ENCODE assay signal across 31 cellular contexts in genomic region chr4:70508801-70509200, GRCh38. TPM values are rescaled to one million over a fixed set of nuclear protein-coding genes. Genes with fewer than 3 reads are reported as not detected.
"Had no signal": no experiment of that assay in that cellular context is flagged by ENCODE, and none has a peak within 500 bp of the region (broad histone marks: within the 10 kb centered on the region; RNA-seq: fewer than 3 reads in every experiment).

No MANE protein-coding gene starts in this region.

- H3K4me3 ChIP-seq: colonic mucosa, esophagus muscularis mucosa, gastrocnemius medialis, lung, smooth muscle cell, suprapubic skin, vagina had no signal

- H3K36me3 ChIP-seq: colonic mucosa, esophagus muscularis mucosa, gastrocnemius medialis, suprapubic skin, vagina had no signal

- DNase-seq: colonic mucosa; effector CD8-positive, alpha-beta T cell; foreskin fibroblast; gastrocnemius medialis; head of caudate nucleus; kidney; natural killer cell; occipital lobe; stimulated activated CD4-positive, alpha-beta T cell treated with anti-CD3 and anti-CD28 coated beads, Interleukin-12 subunit alpha, Interleukin-12 subunit beta, amount 100 ng/mL, for 4 hours; stimulated activated CD4-positive, alpha-beta T cell treated with anti-CD3 and anti-CD28 coated beads, Interleukin-1b, Interleukin-23, amount 100 ng/mL, for 48 hours; stimulated activated CD4-positive, alpha-beta T cell treated with anti-CD3 and anti-CD28 coated beads, Interleukin-4, amount 100 ng/mL, for 1 hour; stimulated activated CD8-positive, alpha-beta memory T cell treated with anti-CD3 and anti-CD28 coated beads, Interleukin-4, amount 100 ng/mL, for 48 hours; stimulated activated naive CD4-positive, alpha-beta T cell; stimulated activated naive CD8-positive, alpha-beta T cell treated with anti-CD3 and anti-CD28 coated beads, Interleukin-15, amount 100 ng/mL, for 72 hours had no signal

- H3K27me3 ChIP-seq: colonic mucosa, gastrocnemius medialis, suprapubic skin, vagina had no signal

- FAIRE-seq: endothelial cell of umbilical vein, kidney had no signal

- H3K9ac ChIP-seq: parathyroid adenoma had no signal

- ATAC-seq: gastrocnemius medialis; left lobe of liver; natural killer cell; sciatic nerve; stimulated activated naive CD8-positive, alpha-beta T cell treated with anti-CD3 and anti-CD28 coated beads, Interleukin-15, amount 100 ng/mL, for 72 hours had no signal

- H3K9me3 ChIP-seq: colonic mucosa, esophagus muscularis mucosa, gastrocnemius medialis, suprapubic skin, vagina had no signal

- H3K4me1 ChIP-seq: colonic mucosa, esophagus muscularis mucosa, gastrocnemius medialis, parathyroid adenoma, suprapubic skin, vagina had no signal

RNA-seq across cellular contexts. Expression of gene AMTN, which starts 9.6 kb away (rescaled TPM):
- total RNA-seq: colonic mucosa, endothelial cell of umbilical vein, epithelial cell of proximal tubule, esophagus muscularis mucosa, fibroblast of lung, gastrocnemius medialis, glomerular endothelial cell, kidney, left lobe of liver, liver, mononuclear cell, natural killer cell, occipital lobe, progenitor cell of endocrine pancreas, sciatic nerve, smooth muscle cell, ureter, vagina had no signal
- polyA plus RNA-seq: fibroblast of lung, liver, lung, neural cell had no signal

RNA-seq across cellular contexts. Expression of gene MUC7, which starts 36.8 kb away (rescaled TPM):
- total RNA-seq: colonic mucosa, endothelial cell of umbilical vein, epithelial cell of proximal tubule, esophagus muscularis mucosa, fibroblast of lung, gastrocnemius medialis, glomerular endothelial cell, kidney, left lobe of liver, liver, lung, mononuclear cell, natural killer cell, occipital lobe, progenitor cell of endocrine pancreas, sciatic nerve, smooth muscle cell, ureter, vagina had no signal
- polyA plus RNA-seq: endothelial cell of umbilical vein, fibroblast of lung, liver, lung, neural cell, smooth muscle cell had no signal
